In the genomic region with DNA sequence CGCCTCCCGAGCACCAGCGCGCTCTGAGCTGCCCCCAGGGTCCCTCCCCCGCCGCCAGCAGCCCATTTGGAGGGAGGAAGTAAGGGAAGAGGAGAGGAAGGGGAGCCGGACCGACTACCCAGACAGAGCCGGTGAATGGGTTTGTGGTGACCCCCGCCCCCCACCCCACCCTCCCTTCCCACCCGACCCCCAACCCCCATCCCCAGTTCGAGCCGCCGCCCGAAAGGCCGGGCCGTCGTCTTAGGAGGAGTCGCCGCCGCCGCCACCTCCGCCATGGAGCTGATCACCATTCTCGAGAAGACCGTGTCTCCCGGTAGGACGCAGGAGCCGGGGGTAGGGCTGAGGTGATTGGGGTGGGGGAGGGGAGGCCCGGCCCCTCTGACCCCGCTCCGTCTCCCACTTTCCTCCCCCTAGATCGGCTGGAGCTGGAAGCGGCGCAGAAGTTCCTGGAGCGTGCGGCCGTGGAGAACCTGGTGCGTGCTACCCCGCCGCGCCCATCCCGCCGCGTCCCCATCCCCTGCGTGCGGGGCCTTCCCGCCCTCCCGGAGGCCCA, we compare ENCODE assay signal across 8 cellular contexts. TPM values are rescaled to one million over a fixed set of nuclear protein-coding genes. Genes with fewer than 3 reads are reported as not detected.
DNase-seq lines count a peak whose midpoint lies in the region; ATAC-seq and TF ChIP-seq lines count a peak whose summit lies in the region.

No MANE protein-coding gene starts in this region.

- 0 to 1% methylated on average over 21 to 48 of the region's 48 CpGs for WGBS in lung, 2 donors

- ATAC-seq in lung (ENCODE audit: insufficient read depth, low FRiP score): no peak

- H3K27me3 Mint-ChIP-seq in type B pancreatic cell: no peaks in the 10 kb centered on the region

- H3K9me3 Mint-ChIP-seq in type B pancreatic cell: no peaks in the 10 kb centered on the region

- DNase-seq in activated gamma-delta T cell (lab: John Stamatoyannopoulos, UW) (peak; percentile 52), activated gamma-delta T cell treated with Interleukin-2 at 50 U/mL for 16 hours (no peak), NT2/D1 (ENCODE audit: low read depth, low spot score) (no peak), brain microvascular endothelial cell (no peak), lung (ENCODE audit: low spot score) (no peak), type B pancreatic cell (ENCODE audit: extremely low spot score, unreplicated experiment) (no peak), OCI-M1 (lab: John Stamatoyannopoulos, UW) (no peak), DMS79 (lab: John Stamatoyannopoulos, UW) (no peak)

- no peaks in the 10 kb centered on the region for H3K4me1 ChIP-seq in NT2/D1 (ENCODE audit: insufficient read depth, insufficient read length)
- peaks cover 0 to 1% of the 10 kb centered on the region in 2 donors for H3K4me1 ChIP-seq in lung (ENCODE audit: control insufficient read depth in 2 of 2, insufficient read depth in 2 of 2, low read length in 2 of 2)

- peaks cover 56% of the 10 kb centered on the region for H3K36me3 ChIP-seq in NT2/D1 (ENCODE audit: insufficient read depth, insufficient read length, low read length)
- peaks cover 25% of the 10 kb centered on the region for H3K36me3 ChIP-seq in brain microvascular endothelial cell (replicated peaks)
- peaks cover 6 to 13% of the 10 kb centered on the region in 2 donors for H3K36me3 ChIP-seq in lung (ENCODE audit: control insufficient read depth in 2 of 2, insufficient read depth in 2 of 2, low read length in 2 of 2)

- peaks cover 13% of the 10 kb centered on the region for H3K36me3 Mint-ChIP-seq in type B pancreatic cell

- H3K9me3 ChIP-seq in NT2/D1 (ENCODE audit: insufficient read depth, low read length) (no peaks in the 10 kb centered on the region), lung (ENCODE audit: control insufficient read depth in 2 of 2, insufficient read depth in 1 of 2, low read length in 1 of 2) (no peaks in the 10 kb centered on the region)

- H3K4me3 ChIP-seq in NT2/D1 (ENCODE audit: insufficient read length, low read depth) (peak overlapping the region; percentile 78), brain microvascular endothelial cell (ENCODE audit: low read depth, low read length) (peak overlapping the region; percentile 84), lung (peak overlapping the region; percentile 72)

- H3K27ac ChIP-seq in brain microvascular endothelial cell (peak overlapping the region; percentile 55), lung (ENCODE audit: low read depth in 1 of 2, low read length in 1 of 2) (peak overlapping the region; percentile 49 to 88)

- peak overlapping the region; percentile 97 for H3K4me3 Mint-ChIP-seq in type B pancreatic cell

- peak overlapping the region; percentile 91 for H3K9ac ChIP-seq in NT2/D1 (ENCODE audit: insufficient read length, low read depth)

- no peak for TF ChIP-seq CTCF in brain microvascular endothelial cell (IDR thresholded peaks at IDR 0.05; ENCODE audit: low read depth, low read length, missing control alignments)
- no peak for TF ChIP-seq CTCF in lung (IDR thresholded peaks at IDR 0.05; ENCODE audit: control extremely low read depth, extremely low read depth)
- no peak for TF ChIP-seq CTCF in type B pancreatic cell (conservative IDR thresholded peaks at IDR 0.05)

- H3K4me1 Mint-ChIP-seq in type B pancreatic cell (ENCODE audit: unreplicated experiment): peaks cover 25% of the 10 kb centered on the region

- in situ Hi-C loops in brain microvascular endothelial cell (cut with HindIII; ENCODE audit: low pct_ligation_motif_present, low sequenced_read_pairs): no loop called here

- peak overlapping the region; percentile 96 for H3K27ac Mint-ChIP-seq in type B pancreatic cell

- H3K27me3 ChIP-seq in NT2/D1 (ENCODE audit: insufficient read depth, insufficient read length): no peaks in the 10 kb centered on the region
- H3K27me3 ChIP-seq in brain microvascular endothelial cell (replicated peaks): no peaks in the 10 kb centered on the region
- no peaks in the 10 kb centered on the region for H3K27me3 ChIP-seq in lung (ENCODE audit: control insufficient read depth, insufficient read depth)

RNA-seq across cellular contexts. Expression of gene KPNB1, which starts 0.3 kb away (rescaled TPM):
- total RNA-seq in lung: 100 to 1,000 TPM; 205 to 258 TPM
- 100 to 1,000 TPM in 1 of 2 donors, 10 to 100 TPM in 1; 40.1 to 112 TPM for polyA plus RNA-seq in lung
- total RNA-seq in type B pancreatic cell (ENCODE audit: low replicate concordance): 300 and 372 TPM in 2 replicates

RNA-seq across cellular contexts. Expression of gene TBKBP1, which starts 43.9 kb away (rescaled TPM):
- total RNA-seq in lung (10 to 100 TPM in 1 of 2 donors, 1 to 10 TPM in 1; 9.0 to 12.1 TPM), type B pancreatic cell (ENCODE audit: low replicate concordance) (10.5 and 19.7 TPM in 2 replicates)
- 10 to 100 TPM; 12.2 to 14.0 TPM for polyA plus RNA-seq in lung
